Comparison of ENCODE assay signal across 8 cellular contexts in the genomic region with DNA sequence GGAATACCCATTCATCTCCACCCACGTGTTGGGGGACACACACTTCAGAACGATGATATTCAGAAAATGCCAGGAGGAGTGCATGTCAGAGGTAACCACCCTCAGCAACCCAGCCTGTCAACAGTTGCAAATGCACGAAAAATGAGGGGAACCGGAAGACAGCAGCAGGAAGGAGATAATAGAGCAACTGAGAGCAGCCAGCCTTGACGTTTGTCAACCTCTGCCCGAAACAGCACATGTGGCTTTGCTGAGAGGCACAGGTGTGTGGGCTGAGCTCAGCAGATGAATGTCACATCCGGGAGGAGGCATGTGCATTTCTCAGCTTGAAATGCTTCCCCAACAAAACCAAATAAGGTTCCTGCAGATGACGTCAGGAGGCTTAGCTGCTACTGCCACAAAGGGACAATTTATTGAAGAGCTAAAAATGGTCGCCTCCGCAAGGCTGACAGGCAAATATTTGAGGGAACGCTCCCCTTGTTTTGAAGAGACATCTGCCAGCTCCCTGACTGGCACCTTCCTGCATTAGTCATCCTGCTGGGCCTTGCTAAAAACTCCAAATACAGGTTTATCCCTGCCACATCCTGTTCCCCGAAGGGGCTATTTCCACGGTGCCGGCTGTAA.
A peak's percentile ranks its signal among the peaks of the same experiment; 100 is the strongest.
DNase-seq lines count a peak whose midpoint lies in the region; ATAC-seq and TF ChIP-seq lines count a peak whose summit lies in the region.

No MANE protein-coding gene starts in this region.

- peak overlapping the region; percentile 60 for H3K27ac Mint-ChIP-seq in stimulated activated naive B cell treated with anti-CD40 and anti-IgM and Interleukin-4, amounts not matched to agents 10 μg/mL and 1 μg/mL and 100 μg/mL, for 72 hours

- peaks cover 13 to 16% of the 10 kb centered on the region in 2 donors for H3K4me1 Mint-ChIP-seq in stimulated activated naive B cell treated with anti-CD40 and anti-IgM and Interleukin-4, amounts not matched to agents 10 μg/mL and 1 μg/mL and 100 μg/mL, for 72 hours

- peak; percentile 81 for DNase-seq in GM06990 (ENCODE audit: extremely low read depth, insufficient read length)
- peak; percentile 4 for DNase-seq in MG63
- peak; percentile 48 to 59 for DNase-seq in activated CD4-positive, alpha-beta T cell treated with anti-CD3 and anti-CD28 coated beads, Interleukin-2, amount 50 U/mL, for 4 hours
- DNase-seq in iPS-NIHi11 (ENCODE audit: low spot score), result peak; percentile 29
- DNase-seq in stimulated activated naive B cell treated with anti-CD40 and anti-IgM and Interleukin-4, amounts not matched to agents 10 μg/mL and 1 μg/mL and 100 μg/mL, for 72 hours, result peak; percentile 79
- DNase-seq in cerebellar cortex (ENCODE audit: low spot score), result no peak
- DNase-seq in NCI-H1105 (lab: John Stamatoyannopoulos, UW), result no peak

- ATAC-seq in GM21717 (IDR thresholded peaks at IDR 0.05; ENCODE audit: unreplicated experiment), result peak; percentile 100
- peak; percentile 100 for ATAC-seq in stimulated activated naive B cell treated with anti-CD40 and anti-IgM and Interleukin-4, amounts not matched to agents 10 μg/mL and 1 μg/mL and 100 μg/mL, for 72 hours (replicated peaks)

- peaks cover 12 to 14% of the 10 kb centered on the region in 2 donors for H3K36me3 Mint-ChIP-seq in stimulated activated naive B cell treated with anti-CD40 and anti-IgM and Interleukin-4, amounts not matched to agents 10 μg/mL and 1 μg/mL and 100 μg/mL, for 72 hours

- peak overlapping the region; percentile 6 to 33 for H3K4me3 Mint-ChIP-seq in stimulated activated naive B cell treated with anti-CD40 and anti-IgM and Interleukin-4, amounts not matched to agents 10 μg/mL and 1 μg/mL and 100 μg/mL, for 72 hours

- no peak overlapping the region for H3K4me3 ChIP-seq in GM06990 (replicated peaks; ENCODE audit: low read depth, low read length)
- H3K4me3 ChIP-seq in MG63, result no peak overlapping the region

- no peaks in the 10 kb centered on the region for H3K9me3 ChIP-seq in MG63

- no peaks in the 10 kb centered on the region for H3K36me3 ChIP-seq in GM06990 (ENCODE audit: control insufficient read depth, insufficient read depth, low read length)
- no peaks in the 10 kb centered on the region for H3K36me3 ChIP-seq in MG63

- peaks cover 7 to 8% of the 10 kb centered on the region in 2 donors for H3K9me3 Mint-ChIP-seq in stimulated activated naive B cell treated with anti-CD40 and anti-IgM and Interleukin-4, amounts not matched to agents 10 μg/mL and 1 μg/mL and 100 μg/mL, for 72 hours

- peaks cover 0 to 6% of the 10 kb centered on the region in 2 donors for H3K27me3 Mint-ChIP-seq in stimulated activated naive B cell treated with anti-CD40 and anti-IgM and Interleukin-4, amounts not matched to agents 10 μg/mL and 1 μg/mL and 100 μg/mL, for 72 hours

- no peak for TF ChIP-seq CTCF in GM06990 (IDR thresholded peaks at IDR 0.05; ENCODE audit: insufficient read depth, low read length, poor library complexity, severe bottlenecking)

- H3K27me3 ChIP-seq in GM06990 (replicated peaks; ENCODE audit: control insufficient read depth, insufficient read depth, low read length), result no peaks in the 10 kb centered on the region
- no peaks in the 10 kb centered on the region for H3K27me3 ChIP-seq in MG63

Comparison
In these comparisons a context has a peak if more than half of its experiments do, and no peak if none do; other contexts are left out.
1. DNase-seq: peak in GM06990 (single experiment), MG63 (single experiment), activated CD4-positive, alpha-beta T cell treated with anti-CD3 and anti-CD28 coated beads, Interleukin-2, amount 50 U/mL, for 4 hours (2 of 2), iPS-NIHi11 (single experiment) and stimulated activated naive B cell treated with anti-CD40 and anti-IgM and Interleukin-4, amounts not matched to agents 10 μg/mL and 1 μg/mL and 100 μg/mL, for 72 hours (single experiment); none in cerebellar cortex (single experiment) and NCI-H1105 (single experiment).